In genomic region chr11:12411806-12412727, GRCh38 we compare ENCODE assay signal across 8 cellular contexts. TPM values are rescaled to one million over a fixed set of nuclear protein-coding genes. Genes with fewer than 3 reads are reported as not detected.
DNase-seq lines count a peak whose midpoint lies in the region; ATAC-seq and TF ChIP-seq lines count a peak whose summit lies in the region.

No MANE protein-coding gene starts in this region.

- peak; percentile 82 for TF ChIP-seq CTCF in left ventricle myocardium inferior (IDR thresholded peaks at IDR 0.05; ENCODE audit: borderline replicate concordance)

- peak; percentile 64 for ATAC-seq in HG02885 (IDR thresholded peaks at IDR 0.05; ENCODE audit: poor library complexity, unreplicated experiment)
- peak; percentile 77 for ATAC-seq in sciatic nerve
- no peak for ATAC-seq in GM18861 (IDR thresholded peaks at IDR 0.05; ENCODE audit: unreplicated experiment)

- H3K4me3 ChIP-seq in adipocyte (ENCODE audit: low read length) (peak overlapping the region; percentile 40), left ventricle myocardium inferior (no peak overlapping the region)
- H3K4me3 ChIP-seq in effector memory CD4-positive, alpha-beta T cell (ENCODE audit: insufficient read depth, low read depth, low read length, poor library complexity, severe bottlenecking), result no peak overlapping the region

- H3K27me3 ChIP-seq in adipocyte (replicated peaks; ENCODE audit: control insufficient read depth, insufficient read depth, low read length) (no peaks in the 10 kb centered on the region), left ventricle myocardium inferior (ENCODE audit: low read depth) (no peaks in the 10 kb centered on the region)
- no peaks in the 10 kb centered on the region for H3K27me3 ChIP-seq in effector memory CD4-positive, alpha-beta T cell (replicated peaks; ENCODE audit: control insufficient read depth, insufficient read depth, low read length, poor library complexity, severe bottlenecking)

- DNase-seq in EL, result peak; percentile 99
- DNase-seq in NCI-H748 treated with DMSO at 0.1 percent for 48 hours (lab: John Stamatoyannopoulos, UW), result peak; percentile 50
- DNase-seq in adipocyte (ENCODE audit: low read depth), result peak; percentile 89
- DNase-seq in left ventricle myocardium inferior, result peak; percentile 63
- DNase-seq in sciatic nerve (ENCODE audit: low spot score), result peak; percentile 77
- DNase-seq in effector memory CD4-positive, alpha-beta T cell, result no peak

- H3K9me3 ChIP-seq in adipocyte (ENCODE audit: control insufficient read depth, low read length) (no peaks in the 10 kb centered on the region), left ventricle myocardium inferior (replicated peaks) (no peaks in the 10 kb centered on the region)
- no peaks in the 10 kb centered on the region for H3K9me3 ChIP-seq in effector memory CD4-positive, alpha-beta T cell (ENCODE audit: control insufficient read depth, low read length)

- H3K4me1 ChIP-seq in adipocyte (ENCODE audit: control insufficient read depth, insufficient read depth, low read length) (peaks cover 86% of the 10 kb centered on the region), left ventricle myocardium inferior (peaks cover 81% of the 10 kb centered on the region)
- no peaks in the 10 kb centered on the region for H3K4me1 ChIP-seq in effector memory CD4-positive, alpha-beta T cell (ENCODE audit: control insufficient read depth, insufficient read depth, low read length, poor library complexity, severe bottlenecking)

- H3K9ac ChIP-seq in adipocyte (ENCODE audit: low read length), result peak overlapping the region; percentile 88

- peak overlapping the region; percentile 61 for H3K27ac ChIP-seq in left ventricle myocardium inferior (replicated peaks)
- H3K27ac ChIP-seq in effector memory CD4-positive, alpha-beta T cell (ENCODE audit: insufficient read depth, low read length, poor library complexity, severe bottlenecking), result no peak overlapping the region

- intact Hi-C loops in left ventricle myocardium inferior (cut with micrococcal nuclease), result loop anchor here (10.0 kb wide), 1 partner anchor 483 kb away; no protein-coding TSS in a partner anchor
- intact Hi-C loops in sciatic nerve (cut with DNase I), result no loop called here

- H3K36me3 ChIP-seq in adipocyte (ENCODE audit: control insufficient read depth, insufficient read depth, low read length, severe bottlenecking) (no peaks in the 10 kb centered on the region), left ventricle myocardium inferior (no peaks in the 10 kb centered on the region)
- no peaks in the 10 kb centered on the region for H3K36me3 ChIP-seq in effector memory CD4-positive, alpha-beta T cell (ENCODE audit: control insufficient read depth, insufficient read depth, low read length)

RNA-seq across cellular contexts. Expression of gene PARVA, which starts 34.7 kb away (rescaled TPM):
- total RNA-seq in left ventricle myocardium inferior, result 75.4 TPM
- 176 TPM for total RNA-seq in sciatic nerve

Comparison
In these comparisons a context has a peak if more than half of its experiments do, and no peak if none do; other contexts are left out.
1. DNase-seq: peak in EL (single experiment), NCI-H748 treated with DMSO at 0.1 percent for 48 hours (single experiment), adipocyte (single experiment), left ventricle myocardium inferior (single experiment) and sciatic nerve (single experiment); none in effector memory CD4-positive, alpha-beta T cell (0 of 3).